In the genomic region with DNA sequence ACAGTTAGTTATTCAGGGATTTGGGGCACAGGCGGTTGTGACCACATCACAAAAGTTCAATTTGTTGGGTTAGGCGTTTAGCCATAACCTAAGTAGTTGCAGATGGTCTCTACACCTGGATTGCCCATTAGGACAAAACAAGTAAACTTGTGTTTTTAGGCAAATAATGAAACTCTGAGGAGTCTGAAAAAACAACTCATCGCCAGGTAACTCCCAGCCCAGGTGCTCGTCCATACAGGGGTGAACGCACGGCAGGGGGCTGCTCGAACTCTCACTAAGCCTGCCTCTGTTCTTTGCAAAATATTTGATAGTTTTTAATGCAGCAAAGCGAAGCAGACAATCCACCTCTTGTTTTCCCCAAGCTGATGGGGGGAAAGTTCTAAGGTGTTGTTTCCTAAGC, we compare ENCODE assay signal across 14 cellular contexts. TPM values are rescaled to one million over a fixed set of nuclear protein-coding genes. Genes with fewer than 3 reads are reported as not detected.
DNase-seq lines count a peak whose midpoint lies in the region; ATAC-seq and TF ChIP-seq lines count a peak whose summit lies in the region.
"Had no signal": no experiment of that assay in that cellular context is flagged by ENCODE, and none has a peak within 500 bp of the region (broad histone marks: within the 10 kb centered on the region; RNA-seq: fewer than 3 reads in every experiment).

No MANE protein-coding gene starts in this region.

- peak overlapping the region; percentile 98 for H3K27ac Mint-ChIP-seq in activated CD4-positive, alpha-beta T cell treated with anti-CD3 and anti-CD28 coated beads, Interleukin-2, amount 10 ng/mL, durations not matched to agents 7 days and 5 days
- peak overlapping the region; percentile 96 for H3K27ac Mint-ChIP-seq in stimulated activated memory B cell treated with anti-CD40 and anti-IgM and Interleukin-4, amounts not matched to agents 10 μg/mL and 1 μg/mL and 100 μg/mL, for 72 hours
- H3K27ac Mint-ChIP-seq in Calu3 (ENCODE audit: unreplicated experiment): no peak overlapping the region

- no peaks in the 10 kb centered on the region for H3K27me3 ChIP-seq in effector memory CD4-positive, alpha-beta T cell (replicated peaks; ENCODE audit: control insufficient read depth, insufficient read depth, low read length, poor library complexity, severe bottlenecking)
- H3K27me3 ChIP-seq: right atrium auricular region, thyroid gland had no signal

- H3K9me2 ChIP-seq in OCI-LY7 (ENCODE audit: insufficient read depth, low read length): no peaks in the 10 kb centered on the region

- POLR2A ChIA-PET in activated CD4-positive, alpha-beta T cell treated with anti-CD3 and anti-CD28 coated beads, Interleukin-2, amount 10 ng/mL, durations not matched to agents 7 days and 5 days (lab: Charles Lee): interaction anchor here (0.6 to 1.3 kb wide), 7 partner anchors 8 to 136 kb away, joined by 3 to 7 read pairs (median 4); no protein-coding TSS in a partner anchor
- POLR2A ChIA-PET in OCI-LY7 (lab: Charles Lee): interaction anchor here (0.6 to 17.3 kb wide), 15 partner anchors 10 to 1075 kb away, joined by 3 to 212 read pairs (median 3); no protein-coding TSS in a partner anchor

- peak overlapping the region; percentile 94 for H3K4me3 Mint-ChIP-seq in activated CD4-positive, alpha-beta T cell treated with anti-CD3 and anti-CD28 coated beads, Interleukin-2, amount 10 ng/mL, durations not matched to agents 7 days and 5 days
- peak overlapping the region; percentile 94 for H3K4me3 Mint-ChIP-seq in stimulated activated memory B cell treated with anti-CD40 and anti-IgM and Interleukin-4, amounts not matched to agents 10 μg/mL and 1 μg/mL and 100 μg/mL, for 72 hours
- H3K4me3 Mint-ChIP-seq in Calu3 (ENCODE audit: low read depth, unreplicated experiment): no peak overlapping the region

- no peak for DNase-seq in activated CD4-positive, alpha-beta T cell treated with anti-CD3 and anti-CD28 coated beads, Interleukin-2, amount 10 ng/mL, durations not matched to agents 7 days and 5 days
- DNase-seq in activated CD4-positive, alpha-beta T cell treated with anti-CD3 and anti-CD28 coated beads, Interleukin-2, amount 50 U/mL, for 48 hours: no peak
- DNase-seq in OCI-LY7 (ENCODE audit: low spot score) (peak; percentile 78), NCI-H1436 (lab: John Stamatoyannopoulos, UW) (no peak), sciatic nerve (ENCODE audit: low spot score) (no peak), Calu3 (no peak)
- DNase-seq in effector memory CD4-positive, alpha-beta T cell: no peak
- DNase-seq: ACHN, head of caudate nucleus, mammary epithelial cell, NCI-H1417, thyroid gland had no signal

- no peak; the same call in 1 of the 2 replicates for TF ChIP-seq CTCF in OCI-LY7 (conservative IDR thresholded peaks at IDR 0.05; ENCODE audit: low read length)
- TF ChIP-seq CTCF in Calu3 (IDR thresholded peaks at IDR 0.05; ENCODE audit: unreplicated experiment): no peak

- peak overlapping the region; percentile 93 for H3K27ac ChIP-seq in OCI-LY7 (ENCODE audit: low read depth, low read length, poor library complexity, severe bottlenecking)
- peak overlapping the region; percentile 100 for H3K27ac ChIP-seq in effector memory CD4-positive, alpha-beta T cell (ENCODE audit: insufficient read depth, low read length, poor library complexity, severe bottlenecking)
- H3K27ac ChIP-seq: right atrium auricular region, thyroid gland had no signal

- intact Hi-C loops in OCI-LY7 (cut with micrococcal nuclease; ENCODE audit: unreplicated experiment) (loop anchor here (2.0 to 10.0 kb wide), 7 partner anchors 113 to 1169 kb away; partner anchors contain the start of gene N4BP2), sciatic nerve (cut with DNase I) (no loop called here), Calu3 (cut with micrococcal nuclease; ENCODE audit: unreplicated experiment) (no loop called here)

- H3K4me1 Mint-ChIP-seq in activated CD4-positive, alpha-beta T cell treated with anti-CD3 and anti-CD28 coated beads, Interleukin-2, amount 10 ng/mL, durations not matched to agents 7 days and 5 days: peaks cover 52% of the 10 kb centered on the region
- peaks cover 63% of the 10 kb centered on the region for H3K4me1 Mint-ChIP-seq in stimulated activated memory B cell treated with anti-CD40 and anti-IgM and Interleukin-4, amounts not matched to agents 10 μg/mL and 1 μg/mL and 100 μg/mL, for 72 hours
- H3K4me1 Mint-ChIP-seq in Calu3 (ENCODE audit: low read depth, unreplicated experiment): peaks cover 8% of the 10 kb centered on the region

- H3K9me3 Mint-ChIP-seq in activated CD4-positive, alpha-beta T cell treated with anti-CD3 and anti-CD28 coated beads, Interleukin-2, amount 10 ng/mL, durations not matched to agents 7 days and 5 days: peaks cover 3% of the 10 kb centered on the region
- no peaks in the 10 kb centered on the region for H3K9me3 Mint-ChIP-seq in stimulated activated memory B cell treated with anti-CD40 and anti-IgM and Interleukin-4, amounts not matched to agents 10 μg/mL and 1 μg/mL and 100 μg/mL, for 72 hours
- H3K9me3 Mint-ChIP-seq in Calu3 (ENCODE audit: low read depth, unreplicated experiment): no peaks in the 10 kb centered on the region

- BruUV-seq in OCI-LY7 (replicated peaks; lab: Mats Ljungman, UMichigan) (no TSS peak), Calu3 (replicated peaks; lab: Mats Ljungman, UMichigan) (no TSS peak)

- H3K4me2 ChIP-seq in OCI-LY7 (ENCODE audit: low read length): peak overlapping the region; percentile 84

- no peak for ATAC-seq in stimulated activated memory B cell treated with anti-CD40 and anti-IgM and Interleukin-4, amounts not matched to agents 10 μg/mL and 1 μg/mL and 100 μg/mL, for 72 hours
- no peak for ATAC-seq in sciatic nerve

- peak overlapping the region; percentile 79 for H3K4me3 ChIP-seq in OCI-LY7 (ENCODE audit: low read depth, low read length, poor library complexity, severe bottlenecking)
- peak overlapping the region; percentile 87 for H3K4me3 ChIP-seq in effector memory CD4-positive, alpha-beta T cell (ENCODE audit: insufficient read depth, low read depth, low read length, poor library complexity, severe bottlenecking)
- H3K4me3 ChIP-seq: right atrium auricular region, thyroid gland had no signal

- CTCF ChIA-PET in activated CD4-positive, alpha-beta T cell treated with anti-CD3 and anti-CD28 coated beads, Interleukin-2, amount 10 ng/mL, durations not matched to agents 7 days and 5 days (lab: Charles Lee): interaction anchor here (0.7 to 4.5 kb wide), 7 partner anchors 9 to 139 kb away, joined by 4 to 17 read pairs (median 5); partner anchors contain the start of gene N4BP2
- CTCF ChIA-PET in OCI-LY7 (lab: Charles Lee; ENCODE audit: unreplicated experiment): no interaction called here
- CTCF ChIA-PET in Calu3 (lab: Charles Lee): interaction anchor here (0.6 kb wide), 1 partner anchor 530 kb away, joined by 5 read pairs; no protein-coding TSS in a partner anchor

- H3K36me3 ChIP-seq in OCI-LY7 (ENCODE audit: insufficient read depth, low read length): peaks cover 42% of the 10 kb centered on the region
- H3K36me3 ChIP-seq in effector memory CD4-positive, alpha-beta T cell (ENCODE audit: control insufficient read depth, insufficient read depth, low read length): no peaks in the 10 kb centered on the region
- H3K36me3 ChIP-seq: right atrium auricular region, thyroid gland had no signal

- H3K36me3 Mint-ChIP-seq in activated CD4-positive, alpha-beta T cell treated with anti-CD3 and anti-CD28 coated beads, Interleukin-2, amount 10 ng/mL, durations not matched to agents 7 days and 5 days (ENCODE audit: low read depth): peaks cover 48% of the 10 kb centered on the region
- peaks cover 12% of the 10 kb centered on the region for H3K36me3 Mint-ChIP-seq in stimulated activated memory B cell treated with anti-CD40 and anti-IgM and Interleukin-4, amounts not matched to agents 10 μg/mL and 1 μg/mL and 100 μg/mL, for 72 hours
- no peaks in the 10 kb centered on the region for H3K36me3 Mint-ChIP-seq in Calu3 (ENCODE audit: insufficient read depth, unreplicated experiment)

- H3K9me3 ChIP-seq in OCI-LY7 (ENCODE audit: low read length): no peaks in the 10 kb centered on the region
- H3K9me3 ChIP-seq in effector memory CD4-positive, alpha-beta T cell (ENCODE audit: control insufficient read depth, low read length): no peaks in the 10 kb centered on the region
- H3K9me3 ChIP-seq: right atrium auricular region, thyroid gland had no signal

- H4K20me1 ChIP-seq in OCI-LY7 (ENCODE audit: insufficient read depth, low read length): peaks cover 24% of the 10 kb centered on the region

- H3K4me1 ChIP-seq in OCI-LY7 (ENCODE audit: insufficient read depth, low read length, poor library complexity, severe bottlenecking): peaks cover 45% of the 10 kb centered on the region
- peaks cover 33% of the 10 kb centered on the region for H3K4me1 ChIP-seq in effector memory CD4-positive, alpha-beta T cell (ENCODE audit: control insufficient read depth, insufficient read depth, low read length, poor library complexity, severe bottlenecking)
- H3K4me1 ChIP-seq: right atrium auricular region, thyroid gland had no signal

- H2AFZ ChIP-seq in OCI-LY7 (ENCODE audit: low read length): no peak overlapping the region; the same call in 1 of the 2 replicates

- peaks cover 95% of the 10 kb centered on the region for H3K79me2 ChIP-seq in OCI-LY7 (ENCODE audit: insufficient read depth, low read depth, low read length)

- H3K27me3 Mint-ChIP-seq in activated CD4-positive, alpha-beta T cell treated with anti-CD3 and anti-CD28 coated beads, Interleukin-2, amount 10 ng/mL, durations not matched to agents 7 days and 5 days: no peaks in the 10 kb centered on the region
- H3K27me3 Mint-ChIP-seq in stimulated activated memory B cell treated with anti-CD40 and anti-IgM and Interleukin-4, amounts not matched to agents 10 μg/mL and 1 μg/mL and 100 μg/mL, for 72 hours: no peaks in the 10 kb centered on the region
- H3K27me3 Mint-ChIP-seq in Calu3 (ENCODE audit: unreplicated experiment): no peaks in the 10 kb centered on the region

RNA-seq across cellular contexts. Expression of gene RHOH, which starts 0.6 kb away (rescaled TPM):
- total RNA-seq in activated CD4-positive, alpha-beta T cell treated with anti-CD3 and anti-CD28 coated beads, Interleukin-2, amount 10 ng/mL, durations not matched to agents 7 days and 5 days: 100 to 1,000 TPM; 134 to 137 TPM
- total RNA-seq in OCI-LY7 (2014; rRNA removed; shearing (Covaris generic)): 35.5 and 38.2 TPM in 2 replicates
- total RNA-seq in OCI-LY7 (2022) (83.2 and 87.4 TPM in 2 replicates), sciatic nerve (2.5 TPM), Calu3 (2022) (not detected in 2 replicates)
- total RNA-seq: mammary epithelial cell had no signal

Comparison
In these comparisons a context has a peak if more than half of its experiments do, and no peak if none do; other contexts are left out.
1. RNA of gene RHOH, which starts 0.6 kb away (total RNA-seq): 134 to 137 TPM in activated CD4-positive, alpha-beta T cell treated with anti-CD3 and anti-CD28 coated beads, Interleukin-2, amount 10 ng/mL, durations not matched to agents 7 days and 5 days and 35.5 to 87.4 TPM in OCI-LY7; 2.5 TPM in sciatic nerve (single experiment) and not detected in Calu3; every median in the first group is over 10 times any median in the second.